ENCODE assay signal across 1 cellular context in genomic region chr6:10418862-10419748, GRCh38.
TF ChIP-seq lines count a peak whose summit lies in the region.

No MANE protein-coding gene starts in this region.

TF ChIP-seq in HEK293, 187 proteins besides CTCF, POLR2A, EP300 and RAD21 (continued from another document):
- TF ChIP-seq, protein P1, sequence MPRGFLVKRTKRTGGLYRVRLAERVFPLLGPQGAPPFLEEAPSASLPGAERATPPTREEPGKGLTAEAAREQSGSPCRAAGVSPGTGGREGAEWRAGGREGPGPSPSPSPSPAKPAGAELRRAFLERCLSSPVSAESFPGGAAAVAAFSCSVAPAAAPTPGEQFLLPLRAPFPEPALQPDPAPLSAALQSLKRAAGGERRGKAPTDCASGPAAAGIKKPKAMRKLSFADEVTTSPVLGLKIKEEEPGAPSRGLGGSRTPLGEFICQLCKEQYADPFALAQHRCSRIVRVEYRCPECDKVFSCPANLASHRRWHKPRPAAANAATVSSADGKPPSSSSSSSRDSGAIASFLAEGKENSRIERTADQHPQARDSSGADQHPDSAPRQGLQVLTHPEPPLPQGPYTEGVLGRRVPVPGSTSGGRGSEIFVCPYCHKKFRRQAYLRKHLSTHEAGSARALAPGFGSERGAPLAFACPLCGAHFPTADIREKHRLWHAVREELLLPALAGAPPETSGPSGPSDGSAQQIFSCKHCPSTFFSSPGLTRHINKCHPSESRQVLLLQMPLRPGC (tag by site-specific recombination; IDR thresholded peaks at IDR 0.05): no peak
- no peak for TF ChIP-seq ZNF623 (tag by site-specific recombination; IDR thresholded peaks at IDR 0.05)
- TF ChIP-seq ZNF529 (tag by site-specific recombination; IDR thresholded peaks at IDR 0.05; ENCODE audit: insufficient replicate concordance): no peak
- no peak for TF ChIP-seq ZNF473 (tag by site-specific recombination; IDR thresholded peaks at IDR 0.05)
- no peak for TF ChIP-seq ZNF248 (tag by site-specific recombination; IDR thresholded peaks at IDR 0.05)
- no peak for TF ChIP-seq ZNF776 (tag by site-specific recombination; IDR thresholded peaks at IDR 0.05; ENCODE audit: borderline replicate concordance)
- TF ChIP-seq ZNF335 (tag by site-specific recombination; conservative IDR thresholded peaks at IDR 0.05): peak; percentile 22; the same call in 1 of the 2 replicates
- no peak for TF ChIP-seq ZNF580 (tag by site-specific recombination; IDR thresholded peaks at IDR 0.05)
- TF ChIP-seq HIC1 (tag by site-specific recombination; IDR thresholded peaks at IDR 0.05): peak; percentile 52; the same call in 1 of the 2 replicates
- no peak for TF ChIP-seq ATF2 (tag by site-specific recombination; IDR thresholded peaks at IDR 0.05; ENCODE audit: low read depth)
- TF ChIP-seq MEIS1 (CRISPR knock-in tag; IDR thresholded peaks at IDR 0.05; ENCODE audit: borderline replicate concordance): no peak
- no peak for TF ChIP-seq ZNF391 (tag by site-specific recombination; IDR thresholded peaks at IDR 0.05; ENCODE audit: borderline replicate concordance, low read depth)
- TF ChIP-seq ZNF266 (tag by site-specific recombination; IDR thresholded peaks at IDR 0.05; ENCODE audit: low read depth): no peak
- TF ChIP-seq, protein P2, sequence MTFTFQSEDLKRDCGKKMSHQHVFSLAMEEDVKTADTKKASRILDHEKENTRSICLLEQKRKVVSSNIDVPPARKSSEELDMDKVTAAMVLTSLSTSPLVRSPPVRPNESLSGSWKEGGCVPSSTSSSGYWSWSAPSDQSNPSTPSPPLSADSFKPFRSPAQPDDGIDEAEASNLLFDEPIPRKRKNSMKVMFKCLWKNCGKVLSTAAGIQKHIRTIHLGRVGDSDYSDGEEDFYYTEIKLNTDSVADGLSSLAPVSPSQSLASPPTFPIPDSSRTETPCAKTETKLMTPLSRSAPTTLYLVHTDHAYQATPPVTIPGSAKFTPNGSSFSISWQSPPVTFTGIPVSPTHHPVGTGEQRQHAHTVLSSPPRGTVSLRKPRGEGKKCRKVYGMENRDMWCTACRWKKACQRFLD (tag by site-specific recombination; IDR thresholded peaks at IDR 0.05): no peak
TF ChIP-seq in HEK293: peak in this region for 12.
